1 cellular context compared by ENCODE assay signal in the genomic region with DNA sequence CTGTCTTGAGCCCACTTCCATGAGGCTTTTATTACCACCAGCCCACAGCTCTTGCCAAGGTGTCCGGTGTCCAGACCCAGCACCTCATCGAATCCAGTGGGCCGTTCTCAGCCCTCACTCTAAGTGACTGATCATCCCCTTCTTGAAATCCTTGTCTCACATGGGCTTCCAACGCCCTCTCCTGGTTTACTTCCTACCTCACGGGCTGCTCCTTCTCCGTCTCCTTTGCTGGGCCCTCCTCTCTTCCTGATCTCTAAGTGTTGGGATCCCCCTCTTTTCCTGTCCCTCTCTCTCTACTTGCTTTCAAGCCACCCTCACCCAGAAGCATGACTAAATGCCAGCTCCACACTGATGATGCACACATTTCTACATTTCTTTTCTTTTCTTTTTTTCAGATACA.
TF ChIP-seq lines count a peak whose summit lies in the region.

No MANE protein-coding gene starts in this region.

TF ChIP-seq in endothelial cell of umbilical vein, 7 proteins besides CTCF, POLR2A, EP300 and RAD21:
- no peak for TF ChIP-seq JUN (IDR thresholded peaks at IDR 0.05; ENCODE audit: borderline replicate concordance, insufficient read depth, insufficient read length, low read depth)
- no peak for TF ChIP-seq EZH2 (IDR thresholded peaks at IDR 0.05; ENCODE audit: borderline replicate concordance, low read depth, low read length, severe bottlenecking)
- no peak for TF ChIP-seq POLR2AphosphoS5 (IDR thresholded peaks at IDR 0.05; ENCODE audit: insufficient read depth, low read depth, low read length)
- no peak for TF ChIP-seq FOS (IDR thresholded peaks at IDR 0.05; ENCODE audit: borderline replicate concordance, insufficient read depth, low read length)
- no peak for TF ChIP-seq MYC (IDR thresholded peaks at IDR 0.05; ENCODE audit: low read depth, low read length)
- TF ChIP-seq, protein P1, sequence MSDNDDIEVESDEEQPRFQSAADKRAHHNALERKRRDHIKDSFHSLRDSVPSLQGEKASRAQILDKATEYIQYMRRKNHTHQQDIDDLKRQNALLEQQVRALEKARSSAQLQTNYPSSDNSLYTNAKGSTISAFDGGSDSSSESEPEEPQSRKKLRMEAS (IDR thresholded peaks at IDR 0.05; ENCODE audit: insufficient read depth, insufficient read length) = no peak
